In the genomic region with DNA sequence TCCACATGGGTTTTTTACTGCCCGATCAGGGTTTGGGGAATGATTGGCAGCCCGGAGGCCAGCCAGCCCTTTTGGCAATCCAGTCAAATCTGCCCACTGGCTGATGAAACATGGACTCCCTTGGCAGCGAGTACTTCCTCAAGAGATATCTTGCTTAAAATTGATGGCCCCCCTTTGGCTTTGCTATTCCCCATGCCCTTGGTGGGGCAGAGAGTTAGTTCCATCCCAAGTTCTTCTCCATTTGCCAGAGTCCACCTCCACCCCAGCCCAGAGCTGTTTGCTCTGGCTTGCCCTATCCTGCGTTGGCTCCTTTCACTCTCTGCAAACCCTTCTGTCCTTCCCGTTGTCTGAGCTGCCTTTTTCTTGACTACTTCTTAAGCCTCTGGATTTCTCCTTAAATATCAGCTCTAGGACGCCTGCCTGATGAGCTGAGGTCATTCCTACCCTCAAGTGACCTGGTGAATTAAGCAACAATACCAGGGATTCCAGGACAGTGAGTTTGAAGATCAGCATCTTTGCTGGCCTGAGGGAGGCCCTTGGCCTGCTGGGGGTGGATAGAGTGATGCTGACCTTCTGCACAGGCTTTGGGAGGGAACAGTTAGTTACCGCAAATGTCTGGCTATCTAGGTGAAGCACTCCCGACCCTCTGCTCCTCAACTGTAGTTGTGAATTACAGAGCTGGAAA, we compare ENCODE assay signal across 12 cellular contexts.
DNase-seq lines count a peak whose midpoint lies in the region; ATAC-seq and TF ChIP-seq lines count a peak whose summit lies in the region.
"Had no signal": no experiment of that assay in that cellular context is flagged by ENCODE, and none has a peak within 500 bp of the region (broad histone marks: within the 10 kb centered on the region; RNA-seq: fewer than 3 reads in every experiment).

No MANE protein-coding gene starts in this region.

- peak; percentile 89 for DNase-seq in AG09319 (ENCODE audit: extremely low read depth, low read depth)
- DNase-seq in T1000 (lab: John Stamatoyannopoulos, UW) = peak; percentile 90
- peak; percentile 78 for DNase-seq in glomerular visceral epithelial cell (ENCODE audit: extremely low spot score)
- peak; percentile 89 for DNase-seq in posterior vena cava (ENCODE audit: low spot score)
- DNase-seq in natural killer cell treated with Interleukin-12 subunit alpha and Interleukin-12 subunit beta and Interleukin-15 and Interleukin-18, amount 100 ng/mL, for 72 hours (ENCODE audit: low spot score) = no peak
- no peak for DNase-seq in NCI-H69 (lab: John Stamatoyannopoulos, UW)
- no peak for DNase-seq in GM10266 (ENCODE audit: extremely low spot score)
- DNase-seq in Ammon's horn (ENCODE audit: low spot score) = no peak
- DNase-seq: activated T-cell treated with anti-CD3 and anti-CD28 coated beads, Interleukin-2, amount 50 U/mL, for 24 hours; CD8-positive, alpha-beta T cell; stimulated activated CD4-positive, alpha-beta T cell treated with anti-CD3 and anti-CD28 coated beads, Interleukin-4, amount 100 ng/mL, for 24 hours had no signal

- no peaks in the 10 kb centered on the region for H3K4me1 Mint-ChIP-seq in natural killer cell treated with Interleukin-12 subunit alpha and Interleukin-12 subunit beta and Interleukin-15 and Interleukin-18, amount 100 ng/mL, for 72 hours (ENCODE audit: low read depth in 2 of 2)

- no peaks in the 10 kb centered on the region for H3K9me3 Mint-ChIP-seq in natural killer cell treated with Interleukin-12 subunit alpha and Interleukin-12 subunit beta and Interleukin-15 and Interleukin-18, amount 100 ng/mL, for 72 hours
- H3K9me3 Mint-ChIP-seq: activated T-cell treated with anti-CD3 and anti-CD28 coated beads, Interleukin-2, amount 50 U/mL, for 24 hours; CD8-positive, alpha-beta T cell; T-helper 1 cell treated with Interleukin-12 subunit alpha and Interleukin-12 subunit beta and Interleukin-4 antibody, amounts not matched to agents 30 μg/mL and 1 μg/mL, for 36 hours had no signal

- TF ChIP-seq CTCF in AG09319 (IDR thresholded peaks at IDR 0.05; ENCODE audit: low read depth, low read length) = no peak
- TF ChIP-seq CTCF in GM10266 (IDR thresholded peaks at IDR 0.05; ENCODE audit: control insufficient read depth, insufficient read depth, low read depth, missing control alignments) = no peak

- no peaks in the 10 kb centered on the region for H3K36me3 Mint-ChIP-seq in natural killer cell treated with Interleukin-12 subunit alpha and Interleukin-12 subunit beta and Interleukin-15 and Interleukin-18, amount 100 ng/mL, for 72 hours
- H3K36me3 Mint-ChIP-seq: CD8-positive, alpha-beta T cell had no signal

- no peak for ATAC-seq in natural killer cell treated with Interleukin-12 subunit alpha and Interleukin-12 subunit beta and Interleukin-15 and Interleukin-18, amount 100 ng/mL, for 72 hours
- ATAC-seq: CD8-positive, alpha-beta T cell had no signal

- H3K27ac Mint-ChIP-seq in natural killer cell treated with Interleukin-12 subunit alpha and Interleukin-12 subunit beta and Interleukin-15 and Interleukin-18, amount 100 ng/mL, for 72 hours = no peak overlapping the region
- H3K27ac Mint-ChIP-seq: activated T-cell treated with anti-CD3 and anti-CD28 coated beads, Interleukin-2, amount 50 U/mL, for 24 hours; CD8-positive, alpha-beta T cell; T-helper 1 cell treated with Interleukin-12 subunit alpha and Interleukin-12 subunit beta and Interleukin-4 antibody, amounts not matched to agents 30 μg/mL and 1 μg/mL, for 36 hours had no signal

- intact Hi-C loops in posterior vena cava (cut with DNase I) = loop anchor here (5.0 to 10.0 kb wide), 2 partner anchors 200 to 207 kb away; no protein-coding TSS in a partner anchor

- H3K4me3 Mint-ChIP-seq in natural killer cell treated with Interleukin-12 subunit alpha and Interleukin-12 subunit beta and Interleukin-15 and Interleukin-18, amount 100 ng/mL, for 72 hours = no peak overlapping the region
- H3K4me3 Mint-ChIP-seq: activated T-cell treated with anti-CD3 and anti-CD28 coated beads, Interleukin-2, amount 50 U/mL, for 24 hours; CD8-positive, alpha-beta T cell; T-helper 1 cell treated with Interleukin-12 subunit alpha and Interleukin-12 subunit beta and Interleukin-4 antibody, amounts not matched to agents 30 μg/mL and 1 μg/mL, for 36 hours had no signal

- peaks cover 0 to 3% of the 10 kb centered on the region in 2 donors for H3K27me3 Mint-ChIP-seq in natural killer cell treated with Interleukin-12 subunit alpha and Interleukin-12 subunit beta and Interleukin-15 and Interleukin-18, amount 100 ng/mL, for 72 hours
- H3K27me3 Mint-ChIP-seq: activated T-cell treated with anti-CD3 and anti-CD28 coated beads, Interleukin-2, amount 50 U/mL, for 24 hours had no signal

Comparison
In these comparisons a context has a peak if more than half of its experiments do, and no peak if none do; other contexts are left out.
1. DNase-seq: peak in AG09319 (single experiment), T1000 (single experiment), glomerular visceral epithelial cell (single experiment) and posterior vena cava (single experiment); none in natural killer cell treated with Interleukin-12 subunit alpha and Interleukin-12 subunit beta and Interleukin-15 and Interleukin-18, amount 100 ng/mL, for 72 hours (single experiment), NCI-H69 (single experiment), GM10266 (single experiment) and Ammon's horn (single experiment).